Comparison of ENCODE assay signal across 9 cellular contexts in the genomic region with DNA sequence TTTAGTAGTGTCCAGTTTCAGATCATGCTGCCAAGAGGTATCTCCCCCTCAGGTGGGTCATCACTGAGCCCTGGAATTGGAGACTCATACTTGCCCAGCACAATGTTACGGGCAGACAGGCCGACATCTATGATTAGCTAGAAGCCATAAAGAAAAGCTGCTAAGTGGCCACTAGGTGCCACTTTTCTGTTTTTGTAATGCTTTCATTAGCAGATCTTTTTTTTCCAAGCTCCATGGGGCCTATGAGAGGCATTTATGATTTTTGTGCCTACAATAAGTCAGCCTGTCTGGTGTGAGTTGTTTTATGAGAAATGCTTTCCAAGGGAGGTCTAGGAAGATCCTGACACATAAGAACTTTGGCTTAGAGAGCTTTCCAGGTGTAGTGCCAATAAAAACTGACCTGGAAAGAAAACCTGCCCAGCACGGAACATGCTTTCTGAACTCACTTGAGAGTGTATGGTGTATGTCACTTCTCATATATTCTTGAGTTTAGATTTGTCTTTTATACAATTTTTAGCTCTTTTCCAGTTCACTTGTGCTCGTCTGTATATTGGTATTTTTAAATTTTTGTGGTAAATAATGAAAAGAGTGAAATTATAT. TPM values are rescaled to one million over a fixed set of nuclear protein-coding genes. Genes with fewer than 3 reads are reported as not detected.
DNase-seq lines count a peak whose midpoint lies in the region; ATAC-seq, FAIRE-seq and TF ChIP-seq lines count a peak whose summit lies in the region.
"Had no signal": no experiment of that assay in that cellular context is flagged by ENCODE, and none has a peak within 500 bp of the region (broad histone marks: within the 10 kb centered on the region; RNA-seq: fewer than 3 reads in every experiment).

No MANE protein-coding gene starts in this region.

- DNase-seq in A549 (ENCODE audit: low read depth in 1 of 2, low spot score in 1 of 2) (peak; percentile 37 to 62), GM12865 (ENCODE audit: low read depth) (peak; percentile 42), NT2/D1 (ENCODE audit: low read depth, low spot score) (peak; percentile 63), epidermal melanocyte (ENCODE audit: insufficient read length, low spot score) (peak; percentile 42), mucosa of descending colon (peak in 1 of 3 donors; percentile 21), GM19240 (ENCODE audit: insufficient read length, low spot score) (no peak)
- DNase-seq in activated naive CD8-positive, alpha-beta T cell treated with anti-CD3 and anti-CD28 coated beads, Interleukin-2, amount 50 U/mL, for 24 hours = no peak
- DNase-seq in activated CD4-positive, alpha-beta memory T cell treated with anti-CD3 and anti-CD28 coated beads, Interleukin-2, amount 10 ng/mL, durations not matched to agents 7 days and 5 days = no peak

- H3K27me3 ChIP-seq in NT2/D1 (ENCODE audit: insufficient read depth, insufficient read length) = no peaks in the 10 kb centered on the region

- no peaks in the 10 kb centered on the region for H3K27me3 Mint-ChIP-seq in activated naive CD8-positive, alpha-beta T cell treated with anti-CD3 and anti-CD28 coated beads, Interleukin-2, amount 50 U/mL, for 24 hours
- no peaks in the 10 kb centered on the region for H3K27me3 Mint-ChIP-seq in activated CD4-positive, alpha-beta memory T cell treated with anti-CD3 and anti-CD28 coated beads, Interleukin-2, amount 10 ng/mL, durations not matched to agents 7 days and 5 days
- H3K27me3 Mint-ChIP-seq: dendritic cell treated with granulocyte-macrophage colony-stimulating factor and Interleukin-4, amounts not matched to agents 40 ng/mL and 50 ng/mL, for 4 days had no signal

- TF ChIP-seq EP300 in A549 (IDR thresholded peaks at IDR 0.05) = no peak

- H3K36me3 ChIP-seq in NT2/D1 (ENCODE audit: insufficient read depth, insufficient read length, low read length) (no peaks in the 10 kb centered on the region), mucosa of descending colon (ENCODE audit: low read depth) (no peaks in the 10 kb centered on the region)

- H3K27ac ChIP-seq in A549 = no peak overlapping the region

- intact Hi-C loops in mucosa of descending colon (cut with DNase I, micrococcal nuclease) = no loop called here

- peaks cover 1% of the 10 kb centered on the region for H3K36me3 Mint-ChIP-seq in activated naive CD8-positive, alpha-beta T cell treated with anti-CD3 and anti-CD28 coated beads, Interleukin-2, amount 50 U/mL, for 24 hours (ENCODE audit: low read depth)
- H3K36me3 Mint-ChIP-seq in activated CD4-positive, alpha-beta memory T cell treated with anti-CD3 and anti-CD28 coated beads, Interleukin-2, amount 10 ng/mL, durations not matched to agents 7 days and 5 days (ENCODE audit: low read depth) = peaks cover 18% of the 10 kb centered on the region

- H3K9ac ChIP-seq in NT2/D1 (ENCODE audit: insufficient read length, low read depth) = no peak overlapping the region

- TF ChIP-seq RAD21 in A549 (conservative IDR thresholded peaks at IDR 0.05 in 1 of 2, IDR thresholded peaks at IDR 0.05 in 1 of 2) = peak; percentile 60 to 61

- H3K4me3 ChIP-seq in A549 (no peak overlapping the region), GM12865 (ENCODE audit: low read depth, low read length) (no peak overlapping the region), NT2/D1 (ENCODE audit: insufficient read length, low read depth) (no peak overlapping the region), mucosa of descending colon (no peak overlapping the region)

- POLR2A ChIA-PET in A549 (lab: Yijun Ruan, JAX) = interaction anchor here (1.2 kb wide), 1 partner anchor 99 kb away, joined by 10 read pairs; the partner anchor contains the start of gene PPFIBP1
- POLR2A ChIA-PET in activated CD4-positive, alpha-beta memory T cell treated with anti-CD3 and anti-CD28 coated beads, Interleukin-2, amount 10 ng/mL, durations not matched to agents 7 days and 5 days (lab: Charles Lee) = no interaction called here

- no peaks in the 10 kb centered on the region for H3K9me3 ChIP-seq in A549
- no peaks in the 10 kb centered on the region for H3K9me3 ChIP-seq in NT2/D1 (ENCODE audit: insufficient read depth, low read length)
- H3K9me3 ChIP-seq in mucosa of descending colon = no peaks in the 10 kb centered on the region

- H3K4me3 Mint-ChIP-seq in activated naive CD8-positive, alpha-beta T cell treated with anti-CD3 and anti-CD28 coated beads, Interleukin-2, amount 50 U/mL, for 24 hours = no peak overlapping the region
- no peak overlapping the region for H3K4me3 Mint-ChIP-seq in activated CD4-positive, alpha-beta memory T cell treated with anti-CD3 and anti-CD28 coated beads, Interleukin-2, amount 10 ng/mL, durations not matched to agents 7 days and 5 days
- H3K4me3 Mint-ChIP-seq: dendritic cell treated with granulocyte-macrophage colony-stimulating factor and Interleukin-4, amounts not matched to agents 40 ng/mL and 50 ng/mL, for 4 days had no signal

- no peak for TF ChIP-seq POLR2A in A549 (IDR thresholded peaks at IDR 0.05; ENCODE audit: low read length)

- H3K27ac Mint-ChIP-seq in activated naive CD8-positive, alpha-beta T cell treated with anti-CD3 and anti-CD28 coated beads, Interleukin-2, amount 50 U/mL, for 24 hours = no peak overlapping the region
- no peak overlapping the region for H3K27ac Mint-ChIP-seq in activated CD4-positive, alpha-beta memory T cell treated with anti-CD3 and anti-CD28 coated beads, Interleukin-2, amount 10 ng/mL, durations not matched to agents 7 days and 5 days
- H3K27ac Mint-ChIP-seq: dendritic cell treated with granulocyte-macrophage colony-stimulating factor and Interleukin-4, amounts not matched to agents 40 ng/mL and 50 ng/mL, for 4 days had no signal

- CTCF ChIA-PET in A549 (lab: Yijun Ruan, JAX) = interaction anchor here (0.6 to 3.2 kb wide), 19 partner anchors 9 to 282 kb away, joined by 3 to 25 read pairs (median 4); partner anchors contain the start of gene PPFIBP1
- CTCF ChIA-PET in activated CD4-positive, alpha-beta memory T cell treated with anti-CD3 and anti-CD28 coated beads, Interleukin-2, amount 10 ng/mL, durations not matched to agents 7 days and 5 days (lab: Charles Lee) = interaction anchor here (1.0 to 1.5 kb wide), 4 partner anchors 8 to 282 kb away, joined by 4 to 8 read pairs (median 6); no protein-coding TSS in a partner anchor

- H3K4me1 Mint-ChIP-seq in activated naive CD8-positive, alpha-beta T cell treated with anti-CD3 and anti-CD28 coated beads, Interleukin-2, amount 50 U/mL, for 24 hours = no peaks in the 10 kb centered on the region
- H3K4me1 Mint-ChIP-seq in activated CD4-positive, alpha-beta memory T cell treated with anti-CD3 and anti-CD28 coated beads, Interleukin-2, amount 10 ng/mL, durations not matched to agents 7 days and 5 days = peaks cover 4% of the 10 kb centered on the region

- no peak overlapping the region for H3K4me2 ChIP-seq in A549

- H3K4me1 ChIP-seq in A549 = no peaks in the 10 kb centered on the region
- H3K4me1 ChIP-seq in NT2/D1 (ENCODE audit: insufficient read depth, insufficient read length) = peaks cover 5% of the 10 kb centered on the region
- no peaks in the 10 kb centered on the region for H3K4me1 ChIP-seq in mucosa of descending colon (ENCODE audit: low read depth)

- ATAC-seq in A549 (peak; percentile 85 to 90), mucosa of descending colon (peak; percentile 84)
- no peak for ATAC-seq in activated naive CD8-positive, alpha-beta T cell treated with anti-CD3 and anti-CD28 coated beads, Interleukin-2, amount 50 U/mL, for 24 hours

- FAIRE-seq in A549 (lab: Jason Lieb, UNC) = peak; percentile 18

- H3K9me3 Mint-ChIP-seq in activated naive CD8-positive, alpha-beta T cell treated with anti-CD3 and anti-CD28 coated beads, Interleukin-2, amount 50 U/mL, for 24 hours = no peaks in the 10 kb centered on the region
- no peaks in the 10 kb centered on the region for H3K9me3 Mint-ChIP-seq in activated CD4-positive, alpha-beta memory T cell treated with anti-CD3 and anti-CD28 coated beads, Interleukin-2, amount 10 ng/mL, durations not matched to agents 7 days and 5 days
- H3K9me3 Mint-ChIP-seq: dendritic cell treated with granulocyte-macrophage colony-stimulating factor and Interleukin-4, amounts not matched to agents 40 ng/mL and 50 ng/mL, for 4 days had no signal

- peak; percentile 58 for TF ChIP-seq CTCF in A549 (IDR thresholded peaks at IDR 0.05)
- peak; percentile 42 for TF ChIP-seq CTCF in GM12865 (IDR thresholded peaks at IDR 0.05; ENCODE audit: insufficient read depth, low read depth, low read length, missing control alignments)
- TF ChIP-seq CTCF in mucosa of descending colon (IDR thresholded peaks at IDR 0.05) = peak; percentile 10

- 69% methylated on average over 4 of the region's 4 CpGs for WGBS in A549 (ENCODE audit: missing lambda C conversion rate)

TF ChIP-seq in A549, 52 proteins besides CTCF, POLR2A, EP300 and RAD21:
- TF ChIP-seq ZSCAN20 (CRISPR knock-in tag; IDR thresholded peaks at IDR 0.05) (no peak), SMC3 (IDR thresholded peaks at IDR 0.05) (peak; percentile 70), CBX2 (IDR thresholded peaks at IDR 0.05; ENCODE audit: borderline replicate concordance, low read depth) (no peak)
TF ChIP-seq in A549: peak in this region for 1.

RNA-seq across cellular contexts. Expression of gene SMCO2, which starts 21.8 kb away (rescaled TPM):
- 0.22 and 0.28 TPM in 2 replicates for polyA plus RNA-seq in A549 (2011; rRNA removed)
- polyA plus RNA-seq in A549 (2012; cell fraction: cytosol; rRNA removed) = 0.12 and 0.13 TPM in 2 replicates
- 0.12 and 0.39 TPM in 2 replicates for polyA plus RNA-seq in A549 (2012; cell fraction: nucleus; rRNA removed)
- 0.08 to 0.14 TPM (median 0.11 TPM) in 3 replicates for polyA plus RNA-seq in A549 (2017; fragmentation: RNase III; extraction: RNeasy Plus Mini Kit Qiagen cat#74134 plus additional on column Dnase treatment)
- not detected in 2 replicates for polyA minus RNA-seq in A549 (2011; rRNA and poly(A)+ RNA removed)
- total RNA-seq in mucosa of descending colon = not detected
- total RNA-seq in activated CD4-positive, alpha-beta memory T cell treated with anti-CD3 and anti-CD28 coated beads, Interleukin-2, amount 10 ng/mL, durations not matched to agents 7 days and 5 days = under 1 TPM; 0.38 to 0.60 TPM

Comparison
In these comparisons a context has a peak if more than half of its experiments do, and no peak if none do; other contexts are left out.
1. DNase-seq: peak in A549 (2 of 2), GM12865 (single experiment), NT2/D1 (single experiment) and epidermal melanocyte (single experiment); none in GM19240 (single experiment), activated naive CD8-positive, alpha-beta T cell treated with anti-CD3 and anti-CD28 coated beads, Interleukin-2, amount 50 U/mL, for 24 hours (single experiment) and activated CD4-positive, alpha-beta memory T cell treated with anti-CD3 and anti-CD28 coated beads, Interleukin-2, amount 10 ng/mL, durations not matched to agents 7 days and 5 days (single experiment).
2. Peak in every context shown above with its lines, with median percentiles within 50 percentile points of each other: CTCF ChIP-seq.